Comparison of ENCODE assay signal across 10 cellular contexts in the genomic region with DNA sequence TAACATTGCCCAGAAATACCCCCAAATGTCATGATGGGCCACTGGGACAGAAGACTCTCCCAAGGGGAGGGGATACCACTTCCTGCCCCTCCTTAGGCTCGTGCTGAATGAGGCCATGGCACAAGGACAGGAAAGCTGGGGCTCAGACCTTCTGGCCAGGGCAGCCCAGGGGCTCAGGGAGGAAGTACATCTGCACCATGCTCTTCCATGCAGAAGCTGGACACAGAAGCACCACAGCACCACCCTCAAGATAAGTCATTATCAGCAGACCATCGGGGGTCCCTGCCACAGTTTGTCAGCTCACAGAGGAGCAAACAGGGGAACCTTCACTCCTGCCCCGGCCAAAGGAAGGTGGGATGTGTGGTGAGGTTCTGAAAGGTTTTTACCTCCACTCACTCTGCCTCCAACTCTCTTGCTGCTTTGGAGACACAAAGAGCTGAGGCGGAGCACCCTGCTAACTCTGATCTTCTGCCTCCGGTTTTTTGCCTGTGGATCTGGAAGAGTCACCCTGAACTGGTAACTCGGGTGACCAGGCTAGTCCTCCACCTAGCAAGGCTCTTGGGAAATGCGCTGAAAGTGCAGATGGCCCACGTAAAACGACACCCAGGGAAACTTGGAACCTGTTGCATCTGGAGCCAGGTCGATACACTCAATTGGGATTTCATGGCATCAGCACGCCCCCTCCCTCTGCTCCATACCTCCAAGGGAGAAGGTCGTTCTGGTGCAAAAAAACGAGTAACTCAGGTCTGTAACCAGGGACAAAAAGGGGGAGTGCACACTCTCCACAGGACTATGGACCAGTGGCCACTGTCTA. TPM values are rescaled to one million over a fixed set of nuclear protein-coding genes. Genes with fewer than 3 reads are reported as not detected.
DNase-seq lines count a peak whose midpoint lies in the region; ATAC-seq and TF ChIP-seq lines count a peak whose summit lies in the region.
"Had no signal": no experiment of that assay in that cellular context is flagged by ENCODE, and none has a peak within 500 bp of the region (broad histone marks: within the 10 kb centered on the region; RNA-seq: fewer than 3 reads in every experiment).

No MANE protein-coding gene starts in this region.

- H3K9ac ChIP-seq in HCT116 (ENCODE audit: low read length): no peak overlapping the region

- BruUV-seq in HCT116 (replicated peaks; lab: Mats Ljungman, UMichigan): no TSS peak

- no peaks in the 10 kb centered on the region for H3K27me3 Mint-ChIP-seq in activated naive CD8-positive, alpha-beta T cell

- H4K20me1 ChIP-seq in HCT116 (ENCODE audit: insufficient read depth) (no peaks in the 10 kb centered on the region), osteoblast (ENCODE audit: insufficient read depth, low read length) (peaks cover 3% of the 10 kb centered on the region)

- RAD21 ChIA-PET in HCT116 (lab: Charles Lee; ENCODE audit: low non-redundant PET in 1 of 2, low total read pairs in 2 of 2, uncharacterized antibody in 2 of 2, unreplicated experiment in 2 of 2): no interaction called here

- no peaks in the 10 kb centered on the region for H3K36me3 Mint-ChIP-seq in activated naive CD8-positive, alpha-beta T cell

- no peak overlapping the region for H2AFZ ChIP-seq in HCT116 (ENCODE audit: low read depth, low read length, poor library complexity, severe bottlenecking)
- no peak overlapping the region for H2AFZ ChIP-seq in osteoblast (ENCODE audit: low read length)

- TF ChIP-seq RAD21 in HCT116 (IDR thresholded peaks at IDR 0.05; ENCODE audit: low read depth): no peak

- H3K4me3 ChIP-seq in HCT116 (replicated peaks in 1 of 2; ENCODE audit: low read depth in 1 of 2, low read length in 2 of 2): no peak overlapping the region
- H3K4me3 ChIP-seq in osteoblast (ENCODE audit: insufficient read depth, low read length): no peak overlapping the region

- DNase-seq in CD1c-positive myeloid dendritic cell (ENCODE audit: extremely low spot score) (peak; percentile 46), HCT116 (ENCODE audit: low read depth, low spot score) (no peak), osteoblast (ENCODE audit: insufficient read length, low spot score, missing footprints) (peak; percentile 86), NCI-H2029 treated with DMSO at 0.1 percent for 48 hours (lab: John Stamatoyannopoulos, UW) (no peak)
- DNase-seq: activated naive CD4-positive, alpha-beta T cell treated with Interleukin-2 at 50 U/mL for 16 hours had no signal

- H3K4me3 Mint-ChIP-seq in activated naive CD8-positive, alpha-beta T cell: peak overlapping the region; percentile 46

- H3K9me3 Mint-ChIP-seq in activated naive CD8-positive, alpha-beta T cell (ENCODE audit: low read depth): no peaks in the 10 kb centered on the region

- no peaks in the 10 kb centered on the region for H3K9me2 ChIP-seq in HCT116 (ENCODE audit: insufficient read depth)

- peak overlapping the region; percentile 99 for H3K27ac Mint-ChIP-seq in activated naive CD8-positive, alpha-beta T cell

- peaks cover 66 to 81% of the 10 kb centered on the region in 2 experiments for H3K4me1 ChIP-seq in HCT116 (ENCODE audit: control insufficient read depth in 1 of 2, insufficient read depth in 2 of 2, low read length in 2 of 2)
- H3K4me1 ChIP-seq in osteoblast (ENCODE audit: insufficient read depth, low read length): peaks cover 49% of the 10 kb centered on the region

- POLR2A ChIA-PET in HCT116 (lab: Charles Lee): interaction anchor here (1.0 kb wide), 1 partner anchor 30 kb away, joined by 4 read pairs; no protein-coding TSS in a partner anchor

- CTCF ChIA-PET in HCT116 (lab: Charles Lee): interaction anchor here (4.4 kb wide), 1 partner anchor 8 kb away, joined by 25 read pairs; the partner anchor contains the start of gene BMF

- H3K79me2 ChIP-seq in HCT116 (ENCODE audit: insufficient read depth, low read length) (no peaks in the 10 kb centered on the region), osteoblast (ENCODE audit: insufficient read depth, low read length) (no peaks in the 10 kb centered on the region)

- no peaks in the 10 kb centered on the region for H3K9me3 ChIP-seq in HCT116 (ENCODE audit: control insufficient read depth in 1 of 2, insufficient read depth in 1 of 2, low read depth in 1 of 2, low read length in 2 of 2)
- no peaks in the 10 kb centered on the region for H3K9me3 ChIP-seq in osteoblast (ENCODE audit: low read depth, low read length)
- H3K9me3 ChIP-seq: neutrophil had no signal

- H3K27me3 ChIP-seq in HCT116 (ENCODE audit: insufficient read depth, low read length) (no peaks in the 10 kb centered on the region), osteoblast (ENCODE audit: insufficient read depth, low read length) (no peaks in the 10 kb centered on the region)
- H3K27me3 ChIP-seq: neutrophil had no signal

- ATAC-seq in HCT116: no peak
- ATAC-seq in HG03378 (IDR thresholded peaks at IDR 0.05; ENCODE audit: unreplicated experiment): no peak
- ATAC-seq in activated CD4-positive, CD25-positive, alpha-beta regulatory T cell treated with anti-CD3 and anti-CD28 coated beads, Interleukin-2, amount 50 U/mL, for 24 hours: no peak
- no peak for ATAC-seq in GM19035 (IDR thresholded peaks at IDR 0.05; ENCODE audit: unreplicated experiment)

- H3K4me1 Mint-ChIP-seq in activated naive CD8-positive, alpha-beta T cell (ENCODE audit: low read depth): peaks cover 71% of the 10 kb centered on the region

- no peaks in the 10 kb centered on the region for H3K36me3 ChIP-seq in HCT116 (ENCODE audit: control insufficient read depth in 1 of 2, insufficient read depth in 2 of 2, low read length in 2 of 2)
- H3K36me3 ChIP-seq in osteoblast (ENCODE audit: insufficient read depth, low read length): no peaks in the 10 kb centered on the region
- H3K36me3 ChIP-seq: neutrophil had no signal

- 0 out of 2 replicates have a peak overlapping the region, but pooled peaks have one; percentile 10 for H3K4me2 ChIP-seq in HCT116 (ENCODE audit: low read length)
- H3K4me2 ChIP-seq in osteoblast (ENCODE audit: insufficient read depth, low read length): no peak overlapping the region

- intact Hi-C loops in HCT116 (cut with micrococcal nuclease): loop anchor here (10.0 kb wide), 1 partner anchor 64 kb away; the partner anchor contains the start of gene BUB1B

- no peak for TF ChIP-seq CTCF in HCT116 (IDR thresholded peaks at IDR 0.05 in 2 of 3, conservative IDR thresholded peaks at IDR 0.05 in 1 of 3; ENCODE audit: borderline replicate concordance in 1 of 3, insufficient read depth in 1 of 3, low read depth in 2 of 3, low read length in 2 of 3)
- TF ChIP-seq CTCF in osteoblast (IDR thresholded peaks at IDR 0.05; ENCODE audit: extremely low read depth, low read depth, low read length): no peak

- no peak overlapping the region for H3K27ac ChIP-seq in HCT116 (ENCODE audit: low read depth, low read length)
- H3K27ac ChIP-seq in osteoblast (ENCODE audit: low read depth, low read length): peak overlapping the region; percentile 81

- TF ChIP-seq POLR2A in HCT116 (IDR thresholded peaks at IDR 0.05; ENCODE audit: borderline replicate concordance, extremely low read depth, insufficient read depth, insufficient read length): no peak

TF ChIP-seq in HCT116, 20 proteins besides CTCF, POLR2A, EP300 and RAD21:
- TF ChIP-seq FOSL1 (IDR thresholded peaks at IDR 0.05; ENCODE audit: low read depth): no peak
- TF ChIP-seq EGR1 (IDR thresholded peaks at IDR 0.05; ENCODE audit: low read depth): no peak
- no peak for TF ChIP-seq JUND (IDR thresholded peaks at IDR 0.05)
- TF ChIP-seq, protein P1, sequence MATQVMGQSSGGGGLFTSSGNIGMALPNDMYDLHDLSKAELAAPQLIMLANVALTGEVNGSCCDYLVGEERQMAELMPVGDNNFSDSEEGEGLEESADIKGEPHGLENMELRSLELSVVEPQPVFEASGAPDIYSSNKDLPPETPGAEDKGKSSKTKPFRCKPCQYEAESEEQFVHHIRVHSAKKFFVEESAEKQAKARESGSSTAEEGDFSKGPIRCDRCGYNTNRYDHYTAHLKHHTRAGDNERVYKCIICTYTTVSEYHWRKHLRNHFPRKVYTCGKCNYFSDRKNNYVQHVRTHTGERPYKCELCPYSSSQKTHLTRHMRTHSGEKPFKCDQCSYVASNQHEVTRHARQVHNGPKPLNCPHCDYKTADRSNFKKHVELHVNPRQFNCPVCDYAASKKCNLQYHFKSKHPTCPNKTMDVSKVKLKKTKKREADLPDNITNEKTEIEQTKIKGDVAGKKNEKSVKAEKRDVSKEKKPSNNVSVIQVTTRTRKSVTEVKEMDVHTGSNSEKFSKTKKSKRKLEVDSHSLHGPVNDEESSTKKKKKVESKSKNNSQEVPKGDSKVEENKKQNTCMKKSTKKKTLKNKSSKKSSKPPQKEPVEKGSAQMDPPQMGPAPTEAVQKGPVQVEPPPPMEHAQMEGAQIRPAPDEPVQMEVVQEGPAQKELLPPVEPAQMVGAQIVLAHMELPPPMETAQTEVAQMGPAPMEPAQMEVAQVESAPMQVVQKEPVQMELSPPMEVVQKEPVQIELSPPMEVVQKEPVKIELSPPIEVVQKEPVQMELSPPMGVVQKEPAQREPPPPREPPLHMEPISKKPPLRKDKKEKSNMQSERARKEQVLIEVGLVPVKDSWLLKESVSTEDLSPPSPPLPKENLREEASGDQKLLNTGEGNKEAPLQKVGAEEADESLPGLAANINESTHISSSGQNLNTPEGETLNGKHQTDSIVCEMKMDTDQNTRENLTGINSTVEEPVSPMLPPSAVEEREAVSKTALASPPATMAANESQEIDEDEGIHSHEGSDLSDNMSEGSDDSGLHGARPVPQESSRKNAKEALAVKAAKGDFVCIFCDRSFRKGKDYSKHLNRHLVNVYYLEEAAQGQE (IDR thresholded peaks at IDR 0.05; ENCODE audit: low read depth): no peak
- TF ChIP-seq ZFX (IDR thresholded peaks at IDR 0.05): no peak
- no peak for TF ChIP-seq EZH2 (IDR thresholded peaks at IDR 0.05)

RNA-seq across cellular contexts. Expression of gene BMF, which starts 8.3 kb away (rescaled TPM):
- total RNA-seq in HCT116 (2021; ENCODE audit: unreplicated experiment): 1.0 TPM
- polyA plus RNA-seq in HCT116 (2012): 0.59 and 0.76 TPM in 2 replicates
- 8.0 TPM in 2 replicates for total RNA-seq in osteoblast

Comparison
In these comparisons a context has a peak if more than half of its experiments do, and no peak if none do; other contexts are left out.
1. DNase-seq: peak in CD1c-positive myeloid dendritic cell (single experiment) and osteoblast (single experiment); none in HCT116 (single experiment) and NCI-H2029 treated with DMSO at 0.1 percent for 48 hours (single experiment).